In the genomic region with DNA sequence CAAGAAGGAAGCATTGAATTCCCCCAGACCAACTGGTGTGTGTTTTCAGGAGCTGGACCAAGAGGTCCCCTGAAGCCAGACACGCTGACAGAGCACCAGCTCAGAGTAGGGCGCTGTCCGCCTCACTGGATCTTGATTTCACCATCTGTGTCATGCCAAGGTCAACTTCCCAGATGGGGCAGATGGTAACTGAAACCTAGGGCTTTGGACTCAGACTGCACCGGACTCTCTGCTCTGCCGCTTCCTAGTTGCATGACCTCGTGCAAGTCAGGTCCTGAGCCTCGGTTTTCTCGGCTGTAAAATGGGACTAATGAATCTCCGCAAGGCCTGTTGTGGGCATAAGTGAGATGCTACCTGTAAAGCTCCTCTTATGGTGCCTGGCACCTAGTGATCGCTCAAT, we compare ENCODE assay signal across 22 cellular contexts.
"Had no signal": no experiment of that assay in that cellular context is flagged by ENCODE, and none has a peak within 500 bp of the region (broad histone marks: within the 10 kb centered on the region; RNA-seq: fewer than 3 reads in every experiment).

No MANE protein-coding gene starts in this region.

- H3K4me3 ChIP-seq: adrenal gland, ascending aorta, sigmoid colon had no signal

- H3K9me3 Mint-ChIP-seq: activated CD4-positive, alpha-beta T cell treated with anti-CD3 and anti-CD28 coated beads, Interleukin-2, amount 10 ng/mL, durations not matched to agents 7 days and 5 days; activated CD8-positive, alpha-beta T cell treated with anti-CD3 and anti-CD28 coated beads for 36 hours; activated T-helper 1 cell treated with anti-CD3 and anti-CD28 coated beads, Interleukin-12 subunit alpha, Interleukin-12 subunit beta, Interleukin-2, Interleukin-4 antibody, amounts not matched to agents 30 ng/mL and 10 ng/mL and 1 ng/mL, durations not matched to agents 14 hours and 24 hours and 36 hours; memory B cell; nephron progenitor cell had no signal

- H3K27ac Mint-ChIP-seq: activated CD4-positive, alpha-beta T cell treated with anti-CD3 and anti-CD28 coated beads, Interleukin-2, amount 10 ng/mL, durations not matched to agents 7 days and 5 days; activated CD8-positive, alpha-beta memory T cell treated with anti-CD3 and anti-CD28 coated beads, Interleukin-2, amount 10 ng/mL, durations not matched to agents 7 days and 5 days; activated CD8-positive, alpha-beta T cell treated with anti-CD3 and anti-CD28 coated beads for 36 hours; activated naive CD8-positive, alpha-beta T cell; activated T-helper 1 cell treated with anti-CD3 and anti-CD28 coated beads, Interleukin-12 subunit alpha, Interleukin-12 subunit beta, Interleukin-2, Interleukin-4 antibody, amounts not matched to agents 30 ng/mL and 10 ng/mL and 1 ng/mL, durations not matched to agents 14 hours and 24 hours and 36 hours; memory B cell; nephron progenitor cell; T-helper 17 cell had no signal

- H3K4me1 Mint-ChIP-seq: activated CD4-positive, alpha-beta T cell treated with anti-CD3 and anti-CD28 coated beads, Interleukin-2, amount 10 ng/mL, durations not matched to agents 7 days and 5 days; activated CD8-positive, alpha-beta memory T cell treated with anti-CD3 and anti-CD28 coated beads, Interleukin-2, amount 10 ng/mL, durations not matched to agents 7 days and 5 days; memory B cell had no signal

- H3K36me3 ChIP-seq: adrenal gland, ascending aorta, sigmoid colon had no signal

- H3K4me3 Mint-ChIP-seq: activated CD4-positive, alpha-beta T cell treated with anti-CD3 and anti-CD28 coated beads, Interleukin-2, amount 10 ng/mL, durations not matched to agents 7 days and 5 days; activated CD8-positive, alpha-beta memory T cell treated with anti-CD3 and anti-CD28 coated beads, Interleukin-2, amount 10 ng/mL, durations not matched to agents 7 days and 5 days; activated CD8-positive, alpha-beta T cell treated with anti-CD3 and anti-CD28 coated beads for 36 hours; activated naive CD8-positive, alpha-beta T cell; activated T-helper 1 cell treated with anti-CD3 and anti-CD28 coated beads, Interleukin-12 subunit alpha, Interleukin-12 subunit beta, Interleukin-2, Interleukin-4 antibody, amounts not matched to agents 30 ng/mL and 10 ng/mL and 1 ng/mL, durations not matched to agents 14 hours and 24 hours and 36 hours; memory B cell; nephron progenitor cell; T-helper 17 cell had no signal

- H3K27me3 ChIP-seq: adrenal gland had no signal

- H3K36me3 Mint-ChIP-seq: activated CD8-positive, alpha-beta memory T cell treated with anti-CD3 and anti-CD28 coated beads, Interleukin-2, amount 10 ng/mL, durations not matched to agents 7 days and 5 days; activated naive CD8-positive, alpha-beta T cell; memory B cell had no signal

- H3K4me1 ChIP-seq: adrenal gland, ascending aorta, sigmoid colon had no signal

- H3K9me3 ChIP-seq: adrenal gland, ascending aorta, sigmoid colon had no signal

- ATAC-seq: activated CD8-positive, alpha-beta memory T cell treated with anti-CD3 and anti-CD28 coated beads, Interleukin-2, amount 10 ng/mL, durations not matched to agents 7 days and 5 days; activated CD8-positive, alpha-beta T cell treated with anti-CD3 and anti-CD28 coated beads for 36 hours; esophagus mucosa; T-helper 17 cell had no signal

- H3K27ac ChIP-seq: adrenal gland, ascending aorta, sigmoid colon had no signal

- DNase-seq: activated CD4-positive, alpha-beta T cell treated with anti-CD3 and anti-CD28 coated beads, Interleukin-2, amount 10 ng/mL, durations not matched to agents 7 days and 5 days; activated CD4-positive, CD25-positive, alpha-beta regulatory T cell treated with anti-CD3 and anti-CD28 coated beads, Interleukin-2, amount 50 U/mL, for 72 hours; activated CD8-positive, alpha-beta memory T cell treated with anti-CD3 and anti-CD28 coated beads, Interleukin-2, amount 10 ng/mL, durations not matched to agents 7 days and 5 days; activated CD8-positive, alpha-beta T cell treated with anti-CD3 and anti-CD28 coated beads for 36 hours; activated T-cell treated with anti-CD3 and anti-CD28 coated beads for 4 hours; central memory CD4-positive, alpha-beta T cell; effector memory CD4-positive, alpha-beta T cell; head of caudate nucleus; hypothalamus; nephron progenitor cell; occipital lobe; sigmoid colon; stimulated activated CD4-positive, alpha-beta T cell treated with anti-CD3 and anti-CD28 coated beads, Interleukin-4, amount 100 ng/mL, for 1 hour; stimulated activated naive CD4-positive, alpha-beta T cell treated with Interleukin-2 at 50 U/mL for 16 hours; SW 1271; T-helper 17 cell had no signal
